ENCODE assay signal across 22 cellular contexts in genomic region chr1:218547901-218548730, GRCh38.
"Had no signal": no experiment of that assay in that cellular context is flagged by ENCODE, and none has a peak within 500 bp of the region (broad histone marks: within the 10 kb centered on the region; RNA-seq: fewer than 3 reads in every experiment).

No MANE protein-coding gene starts in this region.

- H3K9me3 Mint-ChIP-seq: activated CD4-positive, alpha-beta memory T cell treated with anti-CD3 and anti-CD28 coated beads for 36 hours; activated naive CD4-positive, alpha-beta T cell treated with anti-CD3 and anti-CD28 coated beads, Interleukin-2, amount 10 ng/mL, durations not matched to agents 7 days and 5 days; activated naive CD8-positive, alpha-beta T cell treated with anti-CD3 and anti-CD28 coated beads, Interleukin-2, amount 10 ng/mL, durations not matched to agents 7 days and 5 days; stimulated activated memory B cell treated with anti-CD40 and anti-IgM and Interleukin-4, amounts not matched to agents 10 μg/mL and 1 μg/mL and 100 μg/mL, for 72 hours had no signal

- H3K4me3 Mint-ChIP-seq: activated CD4-positive, alpha-beta memory T cell treated with anti-CD3 and anti-CD28 coated beads for 36 hours; activated CD4-positive, alpha-beta T cell treated with anti-CD3 and anti-CD28 coated beads, Interleukin-2, amount 10 ng/mL, durations not matched to agents 24 days and 14 days; activated naive CD4-positive, alpha-beta T cell treated with anti-CD3 and anti-CD28 coated beads, Interleukin-2, amount 10 ng/mL, durations not matched to agents 7 days and 5 days; activated naive CD8-positive, alpha-beta T cell treated with anti-CD3 and anti-CD28 coated beads, Interleukin-2, amount 10 ng/mL, durations not matched to agents 7 days and 5 days; naive B cell; stimulated activated memory B cell treated with anti-CD40 and anti-IgM and Interleukin-4, amounts not matched to agents 10 μg/mL and 1 μg/mL and 100 μg/mL, for 72 hours had no signal

- DNase-seq: activated CD4-positive, alpha-beta memory T cell treated with anti-CD3 and anti-CD28 coated beads for 36 hours; activated CD4-positive, alpha-beta T cell treated with anti-CD3 and anti-CD28 coated beads, Interleukin-2, amount 10 ng/mL, durations not matched to agents 24 days and 14 days; activated CD8-positive, alpha-beta memory T cell treated with anti-CD3 and anti-CD28 coated beads, Interleukin-2, amount 50 U/mL, for 4 hours; activated gamma-delta T cell; activated naive CD4-positive, alpha-beta T cell treated with anti-CD3 and anti-CD28 coated beads, Interleukin-2, amount 10 ng/mL, durations not matched to agents 7 days and 5 days; activated naive CD8-positive, alpha-beta T cell treated with anti-CD3 and anti-CD28 coated beads, Interleukin-2, amount 10 ng/mL, durations not matched to agents 7 days and 5 days; activated T-cell treated with anti-CD3 and anti-CD28 coated beads, Interleukin-2, amount 50 U/mL, for 1 hour; brain microvascular endothelial cell; dorsolateral prefrontal cortex; effector memory CD4-positive, alpha-beta T cell; heart left ventricle; left ventricle myocardium superior; naive B cell; ovary; sigmoid colon; small intestine; stimulated activated CD4-positive, alpha-beta T cell treated with anti-CD3 and anti-CD28 coated beads, Interleukin-4, amount 100 ng/mL, for 4 hours; stimulated activated CD8-positive, alpha-beta memory T cell treated with anti-CD3 and anti-CD28 coated beads, Interleukin-4, amount 100 ng/mL, for 48 hours; T-helper 1 cell; tibial artery had no signal

- ATAC-seq: activated CD4-positive, CD25-positive, alpha-beta regulatory T cell treated with anti-CD3 and anti-CD28 coated beads, Interleukin-2, amount 50 U/mL, for 24 hours; left ventricle myocardium superior; stimulated activated memory B cell treated with anti-CD40 and anti-IgM and Interleukin-4, amounts not matched to agents 10 μg/mL and 1 μg/mL and 100 μg/mL, for 72 hours had no signal

- H3K27ac Mint-ChIP-seq: activated CD4-positive, alpha-beta memory T cell treated with anti-CD3 and anti-CD28 coated beads for 36 hours; activated CD4-positive, alpha-beta T cell treated with anti-CD3 and anti-CD28 coated beads, Interleukin-2, amount 10 ng/mL, durations not matched to agents 24 days and 14 days; activated naive CD4-positive, alpha-beta T cell treated with anti-CD3 and anti-CD28 coated beads, Interleukin-2, amount 10 ng/mL, durations not matched to agents 7 days and 5 days; activated naive CD8-positive, alpha-beta T cell treated with anti-CD3 and anti-CD28 coated beads, Interleukin-2, amount 10 ng/mL, durations not matched to agents 7 days and 5 days; naive B cell; stimulated activated memory B cell treated with anti-CD40 and anti-IgM and Interleukin-4, amounts not matched to agents 10 μg/mL and 1 μg/mL and 100 μg/mL, for 72 hours had no signal

- H3K36me3 Mint-ChIP-seq: activated CD4-positive, alpha-beta memory T cell treated with anti-CD3 and anti-CD28 coated beads for 36 hours; activated naive CD4-positive, alpha-beta T cell treated with anti-CD3 and anti-CD28 coated beads, Interleukin-2, amount 10 ng/mL, durations not matched to agents 7 days and 5 days; activated naive CD8-positive, alpha-beta T cell treated with anti-CD3 and anti-CD28 coated beads, Interleukin-2, amount 10 ng/mL, durations not matched to agents 7 days and 5 days; naive B cell; stimulated activated memory B cell treated with anti-CD40 and anti-IgM and Interleukin-4, amounts not matched to agents 10 μg/mL and 1 μg/mL and 100 μg/mL, for 72 hours had no signal

- H3K4me1 Mint-ChIP-seq: activated CD4-positive, alpha-beta T cell treated with anti-CD3 and anti-CD28 coated beads, Interleukin-2, amount 10 ng/mL, durations not matched to agents 24 days and 14 days; activated naive CD4-positive, alpha-beta T cell treated with anti-CD3 and anti-CD28 coated beads, Interleukin-2, amount 10 ng/mL, durations not matched to agents 7 days and 5 days; activated naive CD8-positive, alpha-beta T cell treated with anti-CD3 and anti-CD28 coated beads, Interleukin-2, amount 10 ng/mL, durations not matched to agents 7 days and 5 days; naive B cell; stimulated activated memory B cell treated with anti-CD40 and anti-IgM and Interleukin-4, amounts not matched to agents 10 μg/mL and 1 μg/mL and 100 μg/mL, for 72 hours had no signal

- H3K27me3 Mint-ChIP-seq: activated CD4-positive, alpha-beta T cell treated with anti-CD3 and anti-CD28 coated beads, Interleukin-2, amount 10 ng/mL, durations not matched to agents 24 days and 14 days; activated naive CD4-positive, alpha-beta T cell treated with anti-CD3 and anti-CD28 coated beads, Interleukin-2, amount 10 ng/mL, durations not matched to agents 7 days and 5 days; stimulated activated memory B cell treated with anti-CD40 and anti-IgM and Interleukin-4, amounts not matched to agents 10 μg/mL and 1 μg/mL and 100 μg/mL, for 72 hours had no signal
